9 cellular contexts compared by ENCODE assay signal in genomic region chr4:118878487-118878886, GRCh38. TPM values are rescaled to one million over a fixed set of nuclear protein-coding genes. Genes with fewer than 3 reads are reported as not detected.
DNase-seq lines count a peak whose midpoint lies in the region; ATAC-seq, FAIRE-seq and TF ChIP-seq lines count a peak whose summit lies in the region.
"Not testable (repeated sequence)": the region's sequence is repeated elsewhere in the genome, so short reads cannot be mapped to it uniquely, and the experiment has no call there.
"Had no signal": no experiment of that assay in that cellular context is flagged by ENCODE, and none has a peak within 500 bp of the region (broad histone marks: within the 10 kb centered on the region; RNA-seq: fewer than 3 reads in every experiment).

No MANE protein-coding gene starts in this region.

- H3K4me3 Mint-ChIP-seq in WTC11, nephron progenitor cell: not testable (repeated sequence)

- not testable (repeated sequence) for H3K27ac ChIP-seq in A549; IMR-90 (ENCODE audit: insufficient read depth, low read length); Karpas-422 (ENCODE audit: low read length); K562 (ENCODE audit: extremely low read depth, low read depth, low read length); HepG2 (ENCODE audit: extremely low read length, insufficient read depth, low read length); testis

- POLR2A ChIA-PET in A549 (lab: Yijun Ruan, JAX); IMR-90 (lab: Charles Lee; ENCODE audit: unreplicated experiment); WTC11 (lab: Charles Lee); HepG2 (lab: Yijun Ruan, JAX): not testable (repeated sequence)
- POLR2A ChIA-PET in K562 (lab: Yijun Ruan, JAX), result interaction anchor here (0.7 kb wide), 2 partner anchors 10 to 46 kb away, joined by 3 to 4 read pairs; no protein-coding TSS in a partner anchor

- 87% methylated on average over 9 of the region's 9 CpGs for WGBS in A549 (ENCODE audit: missing lambda C conversion rate)
- WGBS in IMR-90 (ENCODE audit: extremely low coverage in 2 of 2, insufficient read length in 1 of 2), 2 experiments, result no CpG with 5 or more reads among the region's 9 CpGs
- 25% methylated on average over 9 of the region's 9 CpGs for WGBS in K562 (ENCODE audit: insufficient coverage, low coverage, missing lambda C conversion rate)
- WGBS in HepG2 (ENCODE audit: low lambda C conversion rate), result 82% methylated on average over 9 of the region's 9 CpGs
- 89 to 91% methylated on average over 9 of the region's 9 CpGs for WGBS in testis, 2 donors

- H3K9me1 ChIP-seq in IMR-90 (ENCODE audit: insufficient read depth, low read length); K562 (ENCODE audit: control insufficient read depth, insufficient read depth, low read length): not testable (repeated sequence)

- H3K18ac ChIP-seq in IMR-90 (ENCODE audit: low read depth, low read length), result not testable (repeated sequence)

- not testable (repeated sequence) for H3K56ac ChIP-seq in IMR-90 (ENCODE audit: extremely low read depth, insufficient read depth, low read length)

- not testable (repeated sequence) for H3K79me2 ChIP-seq in Karpas-422 (ENCODE audit: low read length); K562 (ENCODE audit: control insufficient read depth, insufficient read depth, low read length); HepG2 (ENCODE audit: insufficient read depth, low read length)

- TF ChIP-seq EP300 in A549 (IDR thresholded peaks at IDR 0.05); K562 (IDR thresholded peaks at IDR 0.05; ENCODE audit: low read length); HepG2 (IDR thresholded peaks at IDR 0.05; ENCODE audit: low read depth in 2 of 2, low read length in 2 of 2); HepG2 (CRISPR knock-in tag; IDR thresholded peaks at IDR 0.05; ENCODE audit: borderline replicate concordance): not testable (repeated sequence)

- H3K79me1 ChIP-seq in IMR-90 (ENCODE audit: low read depth in 1 of 2, low read length in 2 of 2), result not testable (repeated sequence)

- not testable (repeated sequence) for H3K4me1 ChIP-seq in A549; IMR-90 (ENCODE audit: control insufficient read depth, insufficient read depth, low read length); Karpas-422 (ENCODE audit: low read length); K562 (replicated peaks in 1 of 2; ENCODE audit: control insufficient read depth in 2 of 2, insufficient read depth in 2 of 2, low read length in 2 of 2); testis
- peaks cover 10% of the 10 kb centered on the region; the same call in 1 of the 2 replicates for H3K4me1 ChIP-seq in HepG2 (ENCODE audit: insufficient read depth, low read length)

- BruUV-seq in IMR-90 (replicated peaks; lab: Mats Ljungman, UMichigan); K562 (replicated peaks; lab: Mats Ljungman, UMichigan); HepG2 (replicated peaks; lab: Mats Ljungman, UMichigan): not testable (repeated sequence)

- not testable (repeated sequence) for H3K14ac ChIP-seq in IMR-90 (replicated peaks; ENCODE audit: low read depth, low read length)

- not testable (repeated sequence) for H4K91ac ChIP-seq in IMR-90 (ENCODE audit: insufficient read depth, low read depth, low read length)

- H3K9me3 ChIP-seq in A549; IMR-90 (ENCODE audit: control insufficient read depth, insufficient read depth, low read length); Karpas-422 (ENCODE audit: low read length); K562 (replicated peaks; ENCODE audit: control insufficient read depth, insufficient read depth, low read depth, low read length); HepG2 (ENCODE audit: low read length); testis: not testable (repeated sequence)

- not testable (repeated sequence) for H3K9ac ChIP-seq in IMR-90 (ENCODE audit: low read depth, low read length); Karpas-422 (ENCODE audit: low read length); K562 (ENCODE audit: insufficient read depth in 1 of 2, low read depth in 2 of 2, low read length in 2 of 2); HepG2 (ENCODE audit: insufficient read depth, low read depth, low read length)

- H2AK9ac ChIP-seq in IMR-90 (replicated peaks; ENCODE audit: low read depth, low read length, poor library complexity), result not testable (repeated sequence)

- not testable (repeated sequence) for H3K9me2 ChIP-seq in Karpas-422 (replicated peaks; ENCODE audit: insufficient read depth, low read length)

- TF ChIP-seq POLR2A in A549 (IDR thresholded peaks at IDR 0.05; ENCODE audit: low read length); IMR-90 (IDR thresholded peaks at IDR 0.05; ENCODE audit: low read depth, low read length); K562 (conservative IDR thresholded peaks at IDR 0.05); HepG2 (IDR thresholded peaks at IDR 0.05; ENCODE audit: insufficient read depth in 1 of 2, low read depth in 2 of 2, low read length in 2 of 2); testis (IDR thresholded peaks at IDR 0.05): not testable (repeated sequence)

- not testable (repeated sequence) for H3K4me2 ChIP-seq in A549; IMR-90 (ENCODE audit: low read depth, low read length); Karpas-422 (ENCODE audit: low read depth, low read length, poor library complexity, severe bottlenecking); K562 (ENCODE audit: insufficient read depth, low read length); HepG2 (ENCODE audit: low read depth, low read length)

- not testable (repeated sequence) for H2BK15ac ChIP-seq in IMR-90 (ENCODE audit: low read depth, low read length)

- H3K9me3 Mint-ChIP-seq in WTC11 (peaks cover 26% of the 10 kb centered on the region), nephron progenitor cell (peaks cover 25% of the 10 kb centered on the region)

- not testable (repeated sequence) for H2AFZ ChIP-seq in IMR-90 (replicated peaks; ENCODE audit: low read length, poor library complexity); Karpas-422 (ENCODE audit: low read length); K562 (ENCODE audit: low read depth, low read length); HepG2 (ENCODE audit: low read length)

- dilution Hi-C loops in IMR-90 (cut with HindIII; ENCODE audit: low sequenced_read_pairs, unreplicated experiment), result not testable (repeated sequence)

- H3K4ac ChIP-seq in IMR-90 (ENCODE audit: low read depth, low read length), result not testable (repeated sequence)

- not testable (repeated sequence) for TF ChIP-seq CTCF in A549 (IDR thresholded peaks at IDR 0.05); IMR-90 (conservative IDR thresholded peaks at IDR 0.05; ENCODE audit: low read depth, low read length); WTC11 (IDR thresholded peaks at IDR 0.05); K562 (IDR thresholded peaks at IDR 0.05 in 2 of 3, conservative IDR thresholded peaks at IDR 0.05 in 1 of 3; ENCODE audit: insufficient read depth in 2 of 3, low read depth in 1 of 3, low read length in 3 of 3); HepG2 (CRISPR knock-in tag; IDR thresholded peaks at IDR 0.05); nephron progenitor cell (IDR thresholded peaks at IDR 0.05); testis (IDR thresholded peaks at IDR 0.05)

- not testable (repeated sequence) for H2BK5ac ChIP-seq in IMR-90 (ENCODE audit: low read depth, low read length, poor library complexity, severe bottlenecking)

- not testable (repeated sequence) for H3K4me3 ChIP-seq in A549; IMR-90 (ENCODE audit: insufficient read depth, low read depth, low read length); Karpas-422 (ENCODE audit: low read length); K562; HepG2 (replicated peaks in 1 of 3; ENCODE audit: insufficient read depth in 1 of 3, low read depth in 2 of 3, low read length in 3 of 3); testis

- H2BK120ac ChIP-seq in IMR-90 (ENCODE audit: low read depth, low read length), result not testable (repeated sequence)

- H3K36me3 Mint-ChIP-seq in WTC11, result peaks cover 20% of the 10 kb centered on the region
- H3K36me3 Mint-ChIP-seq in nephron progenitor cell (ENCODE audit: low read depth), result not testable (repeated sequence)

- TF ChIP-seq RAD21 in A549 (conservative IDR thresholded peaks at IDR 0.05 in 1 of 2, IDR thresholded peaks at IDR 0.05 in 1 of 2); IMR-90 (IDR thresholded peaks at IDR 0.05; ENCODE audit: low read length); K562 (CRISPR knock-in tag; conservative IDR thresholded peaks at IDR 0.05 in 1 of 2, IDR thresholded peaks at IDR 0.05 in 1 of 2); HepG2 (CRISPR knock-in tag; IDR thresholded peaks at IDR 0.05): not testable (repeated sequence)

- H3K36me3 ChIP-seq in IMR-90 (ENCODE audit: control insufficient read depth, insufficient read depth, low read length); Karpas-422 (ENCODE audit: insufficient read depth, low read length); K562 (ENCODE audit: control insufficient read depth, insufficient read depth, low read length); HepG2 (replicated peaks in 1 of 2; ENCODE audit: control insufficient read depth in 1 of 2, insufficient read depth in 2 of 2, low read length in 2 of 2); testis (ENCODE audit: low read depth, missing control alignments): not testable (repeated sequence)

- not testable (repeated sequence) for H3K27me3 Mint-ChIP-seq in WTC11 (ENCODE audit: low read depth); nephron progenitor cell (ENCODE audit: low read depth, poor library complexity)

- not testable (repeated sequence) for H2BK20ac ChIP-seq in IMR-90 (ENCODE audit: low read depth, low read length)

- CTCF ChIA-PET in A549 (lab: Yijun Ruan, JAX), result interaction anchor here (1.2 kb wide), 1 partner anchor 66 kb away, joined by 3 read pairs; no protein-coding TSS in a partner anchor
- CTCF ChIA-PET in IMR-90 (lab: Yijun Ruan, JAX); K562 (lab: Yijun Ruan, JAX; ENCODE audit: low intra/inter-chr PET ratio); HepG2 (lab: Yijun Ruan, JAX; ENCODE audit: low intra/inter-chr PET ratio, low total read pairs): not testable (repeated sequence)
- CTCF ChIA-PET in WTC11 (lab: Charles Lee), result interaction anchor here (0.7 kb wide), 1 partner anchor 13 kb away, joined by 3 read pairs; no protein-coding TSS in a partner anchor

- H3K4me1 Mint-ChIP-seq in WTC11, result peaks cover 18% of the 10 kb centered on the region
- peaks cover 11% of the 10 kb centered on the region for H3K4me1 Mint-ChIP-seq in nephron progenitor cell

- not testable (repeated sequence) for H4K5ac ChIP-seq in IMR-90 (ENCODE audit: low read depth, low read length)

- H3K27ac Mint-ChIP-seq in WTC11, result not testable (repeated sequence)
- H3K27ac Mint-ChIP-seq in nephron progenitor cell, result peak overlapping the region; percentile 32

- H4K20me1 ChIP-seq in IMR-90 (ENCODE audit: insufficient read depth, low read length); Karpas-422 (ENCODE audit: insufficient read depth, low read depth, low read length); K562 (replicated peaks; ENCODE audit: control insufficient read depth, insufficient read depth, low read length); HepG2 (ENCODE audit: insufficient read depth, low read length): not testable (repeated sequence)

- intact Hi-C loops in IMR-90 (cut with micrococcal nuclease); K562 (cut with micrococcal nuclease); HepG2 (cut with micrococcal nuclease; ENCODE audit: unreplicated experiment); testis (cut with DNase I; ENCODE audit: low total_unique reads): not testable (repeated sequence)

- not testable (repeated sequence) for H2AK5ac ChIP-seq in IMR-90 (ENCODE audit: low read depth, low read length)

- not testable (repeated sequence) for ATAC-seq in A549; IMR-90 (ENCODE audit: low read depth); WTC11; K562; HepG2

- FAIRE-seq in A549 (lab: Jason Lieb, UNC); K562 (lab: Jason Lieb, UNC); HepG2 (lab: Jason Lieb, UNC): not testable (repeated sequence)

- not testable (repeated sequence) for H4K8ac ChIP-seq in IMR-90 (ENCODE audit: low read depth in 2 of 2, low read length in 2 of 2)

- in situ Hi-C loops in IMR-90 (cut with MboI; ENCODE audit: low sequenced_read_pairs); K562 (cut with MboI); HepG2 (cut with HindIII; ENCODE audit: extremely low pct_ligation_motif_present, low pct_unique_long_range_greater_than_20kb): not testable (repeated sequence)

- H3K23ac ChIP-seq in IMR-90 (ENCODE audit: low read depth, low read length), result not testable (repeated sequence)

- not testable (repeated sequence) for DNase-seq in A549 (ENCODE audit: low read depth in 1 of 2, low spot score in 1 of 2); IMR-90; WTC11 (ENCODE audit: low spot score); K562 (ENCODE audit: extremely low read depth in 1 of 4, low spot score in 3 of 4); HepG2 (ENCODE audit: low spot score); nephron progenitor cell
- DNase-seq in Karpas-422 (peak; percentile 44), testis (peak; percentile 53)

- H3K27me3 ChIP-seq in IMR-90 (ENCODE audit: control insufficient read depth, insufficient read depth, low read length); Karpas-422 (ENCODE audit: low read length); HepG2 (ENCODE audit: control insufficient read depth in 1 of 2, insufficient read depth in 2 of 2, low read length in 2 of 2); testis: not testable (repeated sequence)
- peaks cover 2 to 12% of the 10 kb centered on the region in 2 experiments; a peak in 2 of 5 replicates for H3K27me3 ChIP-seq in K562 (ENCODE audit: control insufficient read depth in 2 of 2, insufficient read depth in 2 of 2, low read length in 2 of 2)

RNA-seq across cellular contexts. Expression of gene SYNPO2, which starts 10.2 kb away (rescaled TPM):
- polyA plus RNA-seq in A549 (2011; rRNA removed), result 7.6 and 8.8 TPM in 2 replicates
- polyA plus RNA-seq in A549 (2012; cell fraction: cytosol; rRNA removed), result 1.5 and 1.6 TPM in 2 replicates
- 1.3 and 1.6 TPM in 2 replicates for polyA plus RNA-seq in A549 (2012; cell fraction: nucleus; rRNA removed)
- 1.8 to 2.5 TPM (median 2.0 TPM) in 3 replicates for polyA plus RNA-seq in A549 (2017; fragmentation: RNase III; extraction: RNeasy Plus Mini Kit Qiagen cat#74134 plus additional on column Dnase treatment)
- polyA minus RNA-seq in A549 (2011; rRNA and poly(A)+ RNA removed), result 12.6 and 14.8 TPM in 2 replicates
- total RNA-seq in IMR-90 (2012; rRNA removed), result 1.7 and 1.8 TPM in 2 replicates
- 0.89 and 0.99 TPM in 2 replicates for polyA plus RNA-seq in IMR-90 (2012; rRNA removed)
- polyA plus RNA-seq in IMR-90 (2012; cell fraction: cytosol; rRNA removed), result 0.35 and 0.53 TPM in 2 replicates
- 0.58 and 1.6 TPM in 2 replicates for polyA plus RNA-seq in IMR-90 (2012; cell fraction: nucleus; rRNA removed; ENCODE audit: low replicate concordance)
- 0.94 and 1.2 TPM in 2 replicates for total RNA-seq in Karpas-422 (2014; rRNA removed; shearing (Covaris generic); ENCODE audit: low replicate concordance)
- 1.5 to 1.9 TPM (median 1.6 TPM) in 3 replicates for total RNA-seq in WTC11 (2021)
- not detected in 2 replicates for total RNA-seq in K562 (2011; cell fraction: chromatin; rRNA removed; ENCODE audit: low replicate concordance)
- total RNA-seq in K562 (2011; cell fraction: nucleolus; rRNA removed), result not detected in 2 replicates
- not detected in 2 replicates for total RNA-seq in K562 (2011; cell fraction: nucleoplasm; rRNA removed)
- total RNA-seq in K562 (2014; rRNA removed), result not detected in 2 replicates
- not detected in 2 replicates for total RNA-seq in K562 (2014; rRNA removed; fragmentation: Illumina TruSeq; extraction: Trizol)
- 0.04 TPM in 1 of 2 replicates, not detected in the other for total RNA-seq in K562 (2015; rRNA removed; fragmentation: Illumina TruSeq; extraction: Trizol)
- total RNA-seq in K562 (2021), result 0.13 and 0.18 TPM in 2 replicates
- not detected in 2 replicates for polyA plus RNA-seq in K562 (2011; rRNA removed)
- polyA plus RNA-seq in K562 (2011; cell fraction: cytosol; rRNA removed), result not detected in 2 replicates
- not detected in 2 replicates for polyA plus RNA-seq in K562 (2011; cell fraction: nucleus; rRNA removed)
- 0.03 TPM in 2 replicates for polyA plus RNA-seq in K562 (2012)
- polyA plus RNA-seq in K562 (2014; fragmentation: Illumina TruSeq; extraction: Trizol), result 0.03 TPM in 1 of 2 replicates, not detected in the other
- not detected for polyA plus RNA-seq in K562 (2014; fragmentation: Nextera tagmentation; extraction: Ambion mirVana)
- polyA plus RNA-seq in K562 (2014; rRNA removed), result not detected in 2 replicates
- polyA minus RNA-seq in K562 (2011; rRNA and poly(A)+ RNA removed), result not detected in 2 replicates
- polyA minus RNA-seq in K562 (2011; cell fraction: cytosol; rRNA and poly(A)+ RNA removed), result not detected in 2 replicates
- not detected in 2 replicates for polyA minus RNA-seq in K562 (2011; cell fraction: nucleus; rRNA and poly(A)+ RNA removed)
- 0.04 TPM in 1 of 2 replicates, not detected in the other for total RNA-seq in HepG2 (2016; rRNA removed; fragmentation: Illumina TruSeq; extraction: Trizol)
- not detected in 2 replicates for total RNA-seq in HepG2 (2016; cell fraction: cytosol; rRNA removed; fragmentation: Illumina TruSeq; extraction: Trizol; ENCODE audit: low read depth)
- total RNA-seq in HepG2 (2016; cell fraction: insoluble cytoplasmic fraction; rRNA removed; fragmentation: Illumina TruSeq; extraction: Trizol), result not detected in 2 replicates
- total RNA-seq in HepG2 (2016; cell fraction: membrane; rRNA removed; fragmentation: Illumina TruSeq; extraction: Trizol), result 0.03 TPM in 1 of 2 replicates, not detected in the other
- total RNA-seq in HepG2 (2016; cell fraction: nucleus; rRNA removed; fragmentation: Illumina TruSeq; extraction: Trizol), result 0.06 TPM in 1 of 2 replicates, not detected in the other
- 0.01 TPM in 1 of 2 replicates, not detected in the other for polyA plus RNA-seq in HepG2 (2011; rRNA removed)
- polyA plus RNA-seq in HepG2 (2011; cell fraction: cytosol; rRNA removed), result 0.01 TPM in 1 of 2 replicates, not detected in the other
- not detected in 2 replicates for polyA plus RNA-seq in HepG2 (2011; cell fraction: nucleus; rRNA removed)
- polyA plus RNA-seq in HepG2 (2012), result 0.04 TPM in 2 replicates
- 0.03 TPM in 1 of 2 replicates, not detected in the other for polyA plus RNA-seq in HepG2 (2016; cell fraction: cytosol; fragmentation: Illumina TruSeq; extraction: Trizol; ENCODE audit: low read depth)
- polyA plus RNA-seq in HepG2 (2016; cell fraction: insoluble cytoplasmic fraction; fragmentation: Illumina TruSeq; extraction: Trizol; ENCODE audit: low read depth), result not detected in 2 replicates
- not detected in 2 replicates for polyA plus RNA-seq in HepG2 (2016; cell fraction: membrane; fragmentation: Illumina TruSeq; extraction: Trizol; ENCODE audit: low read depth)
- 0.15 TPM in 2 replicates for polyA plus RNA-seq in HepG2 (2016; cell fraction: nucleus; fragmentation: Illumina TruSeq; extraction: Trizol; ENCODE audit: insufficient read depth, low read depth)
- polyA minus RNA-seq in HepG2 (2011; rRNA and poly(A)+ RNA removed; ENCODE audit: low replicate concordance), result 0.63 TPM in 1 of 2 replicates, not detected in the other
- polyA minus RNA-seq in HepG2 (2011; cell fraction: cytosol; rRNA and poly(A)+ RNA removed), result not detected in 2 replicates
- polyA minus RNA-seq in HepG2 (2011; cell fraction: nucleus; rRNA and poly(A)+ RNA removed), result 0.12 TPM in 1 of 2 replicates, not detected in the other
- 10 to 100 TPM; 44.3 to 53.4 TPM for total RNA-seq in testis
- polyA plus RNA-seq in testis (ENCODE audit: insufficient read depth, low read depth, low replicate concordance), result 29.1 TPM
- polyA plus RNA-seq: CD14-positive monocyte had no signal

RNA-seq across cellular contexts. Expression of gene SEC24D, which starts 42.6 kb away (rescaled TPM):
- polyA plus RNA-seq in A549 (2011; rRNA removed), result 15.6 and 29.3 TPM in 2 replicates
- 7.7 and 9.7 TPM in 2 replicates for polyA plus RNA-seq in A549 (2012; cell fraction: cytosol; rRNA removed)
- 11.8 and 15.1 TPM in 2 replicates for polyA plus RNA-seq in A549 (2012; cell fraction: nucleus; rRNA removed)
- 12.5 to 15.3 TPM (median 12.8 TPM) in 3 replicates for polyA plus RNA-seq in A549 (2017; fragmentation: RNase III; extraction: RNeasy Plus Mini Kit Qiagen cat#74134 plus additional on column Dnase treatment)
- 22.2 and 24.9 TPM in 2 replicates for polyA minus RNA-seq in A549 (2011; rRNA and poly(A)+ RNA removed)
- 93.2 and 98.9 TPM in 2 replicates for total RNA-seq in IMR-90 (2012; rRNA removed)
- polyA plus RNA-seq in IMR-90 (2012; rRNA removed), result 86.0 and 111 TPM in 2 replicates
- 45.5 and 78.9 TPM in 2 replicates for polyA plus RNA-seq in IMR-90 (2012; cell fraction: cytosol; rRNA removed)
- polyA plus RNA-seq in IMR-90 (2012; cell fraction: nucleus; rRNA removed; ENCODE audit: low replicate concordance), result 130 and 134 TPM in 2 replicates
- 45.6 and 65.0 TPM in 2 replicates for total RNA-seq in Karpas-422 (2014; rRNA removed; shearing (Covaris generic); ENCODE audit: low replicate concordance)
- 44.2 to 63.1 TPM (median 50.6 TPM) in 3 replicates for total RNA-seq in WTC11 (2021)
- 81.0 and 127 TPM in 2 replicates for total RNA-seq in K562 (2011; cell fraction: chromatin; rRNA removed; ENCODE audit: low replicate concordance)
- total RNA-seq in K562 (2011; cell fraction: nucleolus; rRNA removed), result 24.8 and 40.4 TPM in 2 replicates
- total RNA-seq in K562 (2011; cell fraction: nucleoplasm; rRNA removed), result 67.7 and 90.5 TPM in 2 replicates
- 8.1 and 10.4 TPM in 2 replicates for total RNA-seq in K562 (2014; rRNA removed)
- 15.0 and 16.5 TPM in 2 replicates for total RNA-seq in K562 (2014; rRNA removed; fragmentation: Illumina TruSeq; extraction: Trizol)
- 11.3 and 12.1 TPM in 2 replicates for total RNA-seq in K562 (2015; rRNA removed; fragmentation: Illumina TruSeq; extraction: Trizol)
- total RNA-seq in K562 (2021), result 20.0 and 20.1 TPM in 2 replicates
- 22.5 and 37.3 TPM in 2 replicates for polyA plus RNA-seq in K562 (2011; rRNA removed)
- polyA plus RNA-seq in K562 (2011; cell fraction: cytosol; rRNA removed), result 12.3 and 36.0 TPM in 2 replicates
- polyA plus RNA-seq in K562 (2011; cell fraction: nucleus; rRNA removed), result 44.1 and 66.0 TPM in 2 replicates
- polyA plus RNA-seq in K562 (2012), result 13.2 and 34.7 TPM in 2 replicates
- 16.8 and 19.6 TPM in 2 replicates for polyA plus RNA-seq in K562 (2014; fragmentation: Illumina TruSeq; extraction: Trizol)
- 1 to 10 TPM; 7.1 to 8.1 TPM for polyA plus RNA-seq in K562 (2014; fragmentation: Nextera tagmentation; extraction: Ambion mirVana)
- polyA plus RNA-seq in K562 (2014; rRNA removed), result 9.0 and 10.5 TPM in 2 replicates
- 34.8 and 79.8 TPM in 2 replicates for polyA minus RNA-seq in K562 (2011; rRNA and poly(A)+ RNA removed)
- polyA minus RNA-seq in K562 (2011; cell fraction: cytosol; rRNA and poly(A)+ RNA removed), result 17.4 and 37.8 TPM in 2 replicates
- 39.9 and 102 TPM in 2 replicates for polyA minus RNA-seq in K562 (2011; cell fraction: nucleus; rRNA and poly(A)+ RNA removed)
- 51.1 and 78.6 TPM in 2 replicates for total RNA-seq in HepG2 (2016; rRNA removed; fragmentation: Illumina TruSeq; extraction: Trizol)
- 3.7 and 5.0 TPM in 2 replicates for total RNA-seq in HepG2 (2016; cell fraction: cytosol; rRNA removed; fragmentation: Illumina TruSeq; extraction: Trizol; ENCODE audit: low read depth)
- 48.9 and 73.2 TPM in 2 replicates for total RNA-seq in HepG2 (2016; cell fraction: insoluble cytoplasmic fraction; rRNA removed; fragmentation: Illumina TruSeq; extraction: Trizol)
- 14.9 and 16.7 TPM in 2 replicates for total RNA-seq in HepG2 (2016; cell fraction: membrane; rRNA removed; fragmentation: Illumina TruSeq; extraction: Trizol)
- total RNA-seq in HepG2 (2016; cell fraction: nucleus; rRNA removed; fragmentation: Illumina TruSeq; extraction: Trizol), result 63.1 and 69.1 TPM in 2 replicates
- polyA plus RNA-seq in HepG2 (2011; rRNA removed), result 21.6 and 30.0 TPM in 2 replicates
- polyA plus RNA-seq in HepG2 (2011; cell fraction: cytosol; rRNA removed), result 16.7 and 20.5 TPM in 2 replicates
- polyA plus RNA-seq in HepG2 (2011; cell fraction: nucleus; rRNA removed), result 34.6 and 53.4 TPM in 2 replicates
- polyA plus RNA-seq in HepG2 (2012), result 19.7 and 29.9 TPM in 2 replicates
- polyA plus RNA-seq in HepG2 (2016; cell fraction: cytosol; fragmentation: Illumina TruSeq; extraction: Trizol; ENCODE audit: low read depth), result 2.3 and 2.5 TPM in 2 replicates
- 64.1 and 66.0 TPM in 2 replicates for polyA plus RNA-seq in HepG2 (2016; cell fraction: insoluble cytoplasmic fraction; fragmentation: Illumina TruSeq; extraction: Trizol; ENCODE audit: low read depth)
- 5.7 and 8.1 TPM in 2 replicates for polyA plus RNA-seq in HepG2 (2016; cell fraction: membrane; fragmentation: Illumina TruSeq; extraction: Trizol; ENCODE audit: low read depth)
- polyA plus RNA-seq in HepG2 (2016; cell fraction: nucleus; fragmentation: Illumina TruSeq; extraction: Trizol; ENCODE audit: insufficient read depth, low read depth), result 37.6 and 38.9 TPM in 2 replicates
- 11.6 and 45.4 TPM in 2 replicates for polyA minus RNA-seq in HepG2 (2011; rRNA and poly(A)+ RNA removed; ENCODE audit: low replicate concordance)
- polyA minus RNA-seq in HepG2 (2011; cell fraction: cytosol; rRNA and poly(A)+ RNA removed), result 32.8 and 36.6 TPM in 2 replicates
- 99.5 and 125 TPM in 2 replicates for polyA minus RNA-seq in HepG2 (2011; cell fraction: nucleus; rRNA and poly(A)+ RNA removed)
- total RNA-seq in testis, result 10 to 100 TPM; 53.4 to 74.1 TPM
- 62.2 TPM for polyA plus RNA-seq in testis (ENCODE audit: insufficient read depth, low read depth, low replicate concordance)

Comparison
In these comparisons a context has a peak if more than half of its experiments do, and no peak if none do; other contexts are left out.
1. RNA of gene SYNPO2, which starts 10.2 kb away (total RNA-seq): 44.3 to 53.4 TPM in testis; 1.5 to 1.9 TPM in WTC11, 1.7 to 1.8 TPM in IMR-90, 0.94 to 1.2 TPM in Karpas-422, 0.04 to 0.18 TPM in K562 and 0.03 to 0.06 TPM in HepG2; every median in the first group is over 10 times any median in the second.